17 cellular contexts compared by ENCODE assay signal in the genomic region with DNA sequence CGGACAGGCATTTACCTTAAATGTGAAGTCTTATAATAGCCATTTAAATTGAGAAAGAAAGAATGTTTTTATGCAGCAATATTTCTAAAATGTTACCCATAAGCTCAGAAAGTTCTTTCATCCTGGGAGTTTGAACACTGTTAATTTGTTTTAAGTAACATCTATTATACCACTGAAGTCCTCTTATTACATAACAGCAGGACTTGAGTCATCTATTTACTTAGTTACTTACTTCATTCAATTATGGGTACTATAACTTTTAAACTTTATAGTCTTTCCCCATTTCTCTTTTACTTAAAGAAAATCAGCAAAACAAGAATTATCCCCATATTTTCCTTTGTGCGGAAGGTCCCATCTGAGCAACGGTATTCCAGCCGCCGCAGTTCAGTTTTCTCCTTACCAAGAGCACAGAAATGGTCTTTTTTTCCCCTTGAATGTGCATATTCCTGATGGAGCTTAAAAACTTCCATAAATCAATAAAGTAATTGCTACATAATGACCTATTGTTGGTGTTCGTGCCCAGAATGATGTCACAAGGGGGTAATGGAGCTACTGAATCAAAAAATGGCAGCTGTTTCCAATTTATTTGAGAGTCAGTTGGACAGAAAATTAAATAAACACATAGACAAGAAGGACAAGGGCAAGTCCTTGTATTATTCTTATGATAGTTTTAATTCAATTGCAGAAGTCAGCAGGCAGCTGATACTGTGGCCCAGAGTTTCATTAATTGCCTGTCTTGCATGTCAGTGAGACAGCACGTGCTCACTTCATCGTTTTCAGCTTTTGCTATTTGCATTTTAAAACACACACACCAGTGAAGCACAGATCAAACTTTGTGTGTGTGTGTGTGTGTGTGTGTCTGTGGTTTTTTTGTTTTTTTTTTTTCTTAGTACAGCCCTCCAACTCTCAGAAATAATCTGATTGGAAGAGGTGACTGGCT.
DNase-seq lines count a peak whose midpoint lies in the region; ATAC-seq and TF ChIP-seq lines count a peak whose summit lies in the region.
"Had no signal": no experiment of that assay in that cellular context is flagged by ENCODE, and none has a peak within 500 bp of the region (broad histone marks: within the 10 kb centered on the region; RNA-seq: fewer than 3 reads in every experiment).

No MANE protein-coding gene starts in this region.

- no peak overlapping the region for H3K4me3 Mint-ChIP-seq in endodermal cell
- H3K4me3 Mint-ChIP-seq: activated CD4-positive, alpha-beta T cell treated with anti-CD3 and anti-CD28 coated beads for 36 hours; naive thymus-derived CD8-positive, alpha-beta T cell had no signal

- H3K27me3 Mint-ChIP-seq in endodermal cell (ENCODE audit: insufficient read depth) = no peaks in the 10 kb centered on the region
- H3K27me3 Mint-ChIP-seq: activated CD4-positive, alpha-beta T cell treated with anti-CD3 and anti-CD28 coated beads for 36 hours had no signal

- no peak overlapping the region for H3K4me2 ChIP-seq in SK-N-SH
- H3K4me2 ChIP-seq: PC-9 had no signal

- intact Hi-C loops in lower lobe of right lung (cut with DNase I) (no loop called here), posterior cingulate gyrus (cut with DNase I) (no loop called here)

- DNase-seq in HAP-1 (ENCODE audit: low spot score in 2 of 2) (peak; percentile 23 to 30), NCI-H2107 (lab: John Stamatoyannopoulos, UW) (peak; percentile 24), SK-N-SH (peak; percentile 37), left kidney (ENCODE audit: low read depth, low spot score) (peak; percentile 10), SJCRH30 (no peak), lower lobe of right lung (no peak), posterior cingulate gyrus (no peak), endodermal cell (no peak)
- DNase-seq: activated CD4-positive, alpha-beta T cell treated with anti-CD3 and anti-CD28 coated beads for 36 hours; activated effector memory CD4-positive, alpha-beta T cell treated with Interleukin-2 at 50 U/mL for 16 hours; caudate nucleus; effector CD4-positive, alpha-beta T cell; hypothalamus; naive thymus-derived CD8-positive, alpha-beta T cell; NCI-H187 treated with DMSO at 0.1 percent for 48 hours; PC-9; testis had no signal

- H3K27me3 ChIP-seq in HAP-1 (ENCODE audit: low read depth) = no peaks in the 10 kb centered on the region
- H3K27me3 ChIP-seq in SK-N-SH (ENCODE audit: insufficient read depth) = no peaks in the 10 kb centered on the region
- H3K27me3 ChIP-seq in SJCRH30 = no peaks in the 10 kb centered on the region
- no peaks in the 10 kb centered on the region for H3K27me3 ChIP-seq in lower lobe of right lung (ENCODE audit: low read depth)
- no peaks in the 10 kb centered on the region for H3K27me3 ChIP-seq in endodermal cell (ENCODE audit: control insufficient read depth, insufficient read depth, low read length, poor library complexity, severe bottlenecking)
- H3K27me3 ChIP-seq: testis had no signal

- in situ Hi-C loops in HAP-1 (cut with MboI; ENCODE audit: low sequenced_read_pairs) = no loop called here

- 25% methylated on average over 8 of the region's 8 CpGs for WGBS in SK-N-SH (ENCODE audit: low lambda C conversion rate)
- 80 to 84% methylated on average over 1 to 8 of the region's 8 CpGs for WGBS in endodermal cell (ENCODE audit: insufficient coverage in 1 of 2, insufficient read length in 1 of 2), 2 experiments

- H3K9ac ChIP-seq in SK-N-SH (no peak overlapping the region), endodermal cell (ENCODE audit: extremely low read depth, low read length, poor library complexity, severe bottlenecking) (no peak overlapping the region)

- TF ChIP-seq CTCF in SK-N-SH (IDR thresholded peaks at IDR 0.05) = no peak
- TF ChIP-seq CTCF in lower lobe of right lung (IDR thresholded peaks at IDR 0.05) = no peak
- no peak for TF ChIP-seq CTCF in endodermal cell (conservative IDR thresholded peaks at IDR 0.05)

- H3K79me2 ChIP-seq in SK-N-SH (ENCODE audit: insufficient read depth) = no peaks in the 10 kb centered on the region

- no peak for ATAC-seq in lower lobe of right lung
- ATAC-seq: activated CD4-positive, alpha-beta T cell treated with anti-CD3 and anti-CD28 coated beads for 36 hours; naive thymus-derived CD8-positive, alpha-beta T cell had no signal

- H3K9me2 ChIP-seq in SK-N-SH = no peaks in the 10 kb centered on the region

- H3K4me1 ChIP-seq in HAP-1 = peaks cover 19% of the 10 kb centered on the region
- peaks cover 0 to 12% of the 10 kb centered on the region in 2 experiments; a peak in 2 of 4 replicates for H3K4me1 ChIP-seq in SK-N-SH (ENCODE audit: control insufficient read depth in 1 of 2, insufficient read depth in 2 of 2, low read depth in 1 of 2, low read length in 1 of 2)
- no peaks in the 10 kb centered on the region for H3K4me1 ChIP-seq in SJCRH30
- no peaks in the 10 kb centered on the region for H3K4me1 ChIP-seq in lower lobe of right lung
- no peaks in the 10 kb centered on the region for H3K4me1 ChIP-seq in endodermal cell (ENCODE audit: control insufficient read depth, insufficient read depth, low read length)
- H3K4me1 ChIP-seq: testis had no signal

- no peak for TF ChIP-seq RAD21 in SK-N-SH (IDR thresholded peaks at IDR 0.05; ENCODE audit: low read length)

- no peaks in the 10 kb centered on the region for H3F3A ChIP-seq in SK-N-SH (replicated peaks; ENCODE audit: insufficient read depth)

- peak in 1 of 2 experiments; percentile 85; a peak in 2 of 4 replicates for TF ChIP-seq EP300 in SK-N-SH (IDR thresholded peaks at IDR 0.05; ENCODE audit: borderline replicate concordance in 1 of 2, low read depth in 1 of 2, low read length in 1 of 2)

- no peak overlapping the region for H3K4me3 ChIP-seq in HAP-1
- no peak overlapping the region for H3K4me3 ChIP-seq in SK-N-SH (ENCODE audit: low read depth in 2 of 2, low read length in 1 of 2)
- H3K4me3 ChIP-seq in SJCRH30 = no peak overlapping the region
- no peak overlapping the region for H3K4me3 ChIP-seq in lower lobe of right lung
- no peak overlapping the region for H3K4me3 ChIP-seq in endodermal cell (ENCODE audit: low read length)
- H3K4me3 ChIP-seq: PC-9, testis had no signal

- H4K20me1 ChIP-seq in SK-N-SH (ENCODE audit: insufficient read depth) = no peaks in the 10 kb centered on the region

- CTCF ChIA-PET in SK-N-SH (lab: Yijun Ruan, JAX) = interaction anchor here (0.8 to 1.6 kb wide), 5 partner anchors 9 to 412 kb away, joined by 3 to 4 read pairs (median 3); no protein-coding TSS in a partner anchor

- H3K27ac Mint-ChIP-seq in endodermal cell = no peak overlapping the region
- H3K27ac Mint-ChIP-seq: activated CD4-positive, alpha-beta T cell treated with anti-CD3 and anti-CD28 coated beads for 36 hours; naive thymus-derived CD8-positive, alpha-beta T cell had no signal

- no peaks in the 10 kb centered on the region for H3K9me3 Mint-ChIP-seq in endodermal cell

- no peak overlapping the region for H2AFZ ChIP-seq in SK-N-SH (ENCODE audit: low read depth)
- H2AFZ ChIP-seq: PC-9 had no signal

- POLR2A ChIA-PET in SK-N-SH (lab: Yijun Ruan, JAX) = interaction anchor here (0.7 kb wide), 1 partner anchor 120 kb away, joined by 3 read pairs; no protein-coding TSS in a partner anchor

- H3K4me1 Mint-ChIP-seq in endodermal cell = peaks cover 22% of the 10 kb centered on the region
- H3K4me1 Mint-ChIP-seq: activated CD4-positive, alpha-beta T cell treated with anti-CD3 and anti-CD28 coated beads for 36 hours; naive thymus-derived CD8-positive, alpha-beta T cell had no signal

- H3K9me3 ChIP-seq in HAP-1 = no peaks in the 10 kb centered on the region
- H3K9me3 ChIP-seq in SK-N-SH = no peaks in the 10 kb centered on the region
- H3K9me3 ChIP-seq in SJCRH30 (replicated peaks) = no peaks in the 10 kb centered on the region
- H3K9me3 ChIP-seq in lower lobe of right lung = no peaks in the 10 kb centered on the region
- H3K9me3 ChIP-seq in endodermal cell (ENCODE audit: control insufficient read depth, low read length) = no peaks in the 10 kb centered on the region
- H3K9me3 ChIP-seq: testis had no signal

- H3K27ac ChIP-seq in SK-N-SH (ENCODE audit: low read depth in 2 of 2, low read length in 1 of 2) (peak overlapping the region in 1 of 2 experiments; percentile 64; a peak in 2 of 4 replicates), SJCRH30 (no peak overlapping the region), lower lobe of right lung (no peak overlapping the region), endodermal cell (ENCODE audit: low read depth, low read length) (no peak overlapping the region)
- H3K27ac ChIP-seq: PC-9, testis had no signal

- H3K36me3 ChIP-seq in HAP-1 (replicated peaks) = no peaks in the 10 kb centered on the region
- no peaks in the 10 kb centered on the region for H3K36me3 ChIP-seq in SK-N-SH (replicated peaks in 1 of 2; ENCODE audit: control insufficient read depth in 1 of 2, insufficient read depth in 2 of 2, low read length in 1 of 2)
- H3K36me3 ChIP-seq in SJCRH30 = no peaks in the 10 kb centered on the region
- H3K36me3 ChIP-seq in lower lobe of right lung = no peaks in the 10 kb centered on the region
- peaks cover 86% of the 10 kb centered on the region for H3K36me3 ChIP-seq in endodermal cell (ENCODE audit: control insufficient read depth, insufficient read depth, low read length)

- H3K36me3 Mint-ChIP-seq in endodermal cell (ENCODE audit: low read depth) = peaks cover 53% of the 10 kb centered on the region
- H3K36me3 Mint-ChIP-seq: naive thymus-derived CD8-positive, alpha-beta T cell had no signal

TF ChIP-seq in SK-N-SH, 30 proteins besides CTCF, POLR2A, EP300 and RAD21 (continues in another document):
- no peak for TF ChIP-seq IRF3 (IDR thresholded peaks at IDR 0.05; ENCODE audit: low read depth, low read length)
- peak; percentile 35 for TF ChIP-seq CHD2 (IDR thresholded peaks at IDR 0.05; ENCODE audit: low read length, partially characterized antibody)
- TF ChIP-seq NRF1 (IDR thresholded peaks at IDR 0.05; ENCODE audit: low read depth, low read length) = no peak
- TF ChIP-seq, protein P1, sequence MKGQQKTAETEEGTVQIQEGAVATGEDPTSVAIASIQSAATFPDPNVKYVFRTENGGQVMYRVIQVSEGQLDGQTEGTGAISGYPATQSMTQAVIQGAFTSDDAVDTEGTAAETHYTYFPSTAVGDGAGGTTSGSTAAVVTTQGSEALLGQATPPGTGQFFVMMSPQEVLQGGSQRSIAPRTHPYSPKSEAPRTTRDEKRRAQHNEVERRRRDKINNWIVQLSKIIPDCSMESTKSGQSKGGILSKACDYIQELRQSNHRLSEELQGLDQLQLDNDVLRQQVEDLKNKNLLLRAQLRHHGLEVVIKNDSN (IDR thresholded peaks at IDR 0.05; ENCODE audit: borderline replicate concordance, low read depth) = no peak
- TF ChIP-seq TCF12 (IDR thresholded peaks at IDR 0.05) = peak; percentile 30; the same call in 1 of the 2 replicates
- TF ChIP-seq FOXJ3 (CRISPR knock-in tag; IDR thresholded peaks at IDR 0.05) = no peak

Comparison
In these comparisons a context has a peak if more than half of its experiments do, and no peak if none do; other contexts are left out.
1. DNase-seq: peak in HAP-1 (2 of 2), NCI-H2107 (single experiment), SK-N-SH (single experiment) and left kidney (single experiment); none in SJCRH30 (0 of 2), lower lobe of right lung (single experiment), posterior cingulate gyrus (0 of 10) and endodermal cell (single experiment).